ENCODE assay signal across 9 cellular contexts in genomic region chr19:10295305-10295846, GRCh38. TPM values are rescaled to one million over a fixed set of nuclear protein-coding genes. Genes with fewer than 3 reads are reported as not detected.
DNase-seq lines count a peak whose midpoint lies in the region; ATAC-seq and TF ChIP-seq lines count a peak whose summit lies in the region.
"Had no signal": no experiment of that assay in that cellular context is flagged by ENCODE, and none has a peak within 500 bp of the region (broad histone marks: within the 10 kb centered on the region; RNA-seq: fewer than 3 reads in every experiment).

No MANE protein-coding gene starts in this region.

- ATAC-seq in HG02571 (IDR thresholded peaks at IDR 0.05; ENCODE audit: unreplicated experiment) (peak; percentile 41), GM19351 (IDR thresholded peaks at IDR 0.05; ENCODE audit: unreplicated experiment) (no peak), omental fat pad (ENCODE audit: low FRiP score) (no peak)

- no peaks in the 10 kb centered on the region for H3K36me3 ChIP-seq in BLaER1
- H3K36me3 ChIP-seq in esophagus (ENCODE audit: control insufficient read depth in 2 of 2, insufficient read depth in 2 of 2, low read length in 1 of 2) = no peaks in the 10 kb centered on the region

- no peak overlapping the region for H3K27ac ChIP-seq in BLaER1
- no peak overlapping the region for H3K27ac ChIP-seq in esophagus (ENCODE audit: low read depth in 2 of 2, low read length in 1 of 2)
- peak overlapping the region in 2 of 21 experiments; percentile 10 to 42 for H3K27ac ChIP-seq in skin epidermis
- H3K27ac ChIP-seq: epithelial cell of prostate had no signal

- peak overlapping the region; percentile 75 for H3K4me2 ChIP-seq in BLaER1

- peaks cover 57% of the 10 kb centered on the region for H4K20me1 ChIP-seq in BLaER1

- DNase-seq in activated CD4-positive, alpha-beta T cell treated with anti-CD3 and anti-CD28 coated beads for 48 hours = peak; percentile 66
- DNase-seq in DMS79 treated with DMSO at 0.1 percent for 48 hours (lab: John Stamatoyannopoulos, UW) (no peak), omental fat pad (ENCODE audit: low spot score) (no peak)

- H3K4me3 ChIP-seq in BLaER1 (peak overlapping the region; percentile 56), esophagus (ENCODE audit: low read depth in 1 of 2, low read length in 2 of 2) (peak overlapping the region; percentile 13 to 28), skin epidermis (peak overlapping the region; percentile 9 to 29 (median 17))

- peaks cover 13% of the 10 kb centered on the region for H3K9me3 ChIP-seq in BLaER1
- peaks cover 0 to 14% of the 10 kb centered on the region in 2 donors for H3K9me3 ChIP-seq in esophagus (ENCODE audit: control insufficient read depth in 2 of 2, insufficient read depth in 1 of 2, low read depth in 1 of 2, low read length in 1 of 2)

- WGBS in esophagus, 2 donors = 2 to 4% methylated on average over 48 of the region's 48 CpGs

- H3K4me1 ChIP-seq in BLaER1 (peaks cover 55% of the 10 kb centered on the region), esophagus (ENCODE audit: control insufficient read depth in 2 of 2, insufficient read depth in 2 of 2, low read length in 1 of 2) (peaks cover 6 to 42% of the 10 kb centered on the region in 2 donors)

- peaks cover 91% of the 10 kb centered on the region for H3K27me3 ChIP-seq in BLaER1
- peaks cover 0 to 10% of the 10 kb centered on the region in 2 donors for H3K27me3 ChIP-seq in esophagus (ENCODE audit: control insufficient read depth in 1 of 2, insufficient read depth in 2 of 2, low read length in 2 of 2)

- no peak for TF ChIP-seq CTCF in omental fat pad (IDR thresholded peaks at IDR 0.05)

- no peak overlapping the region for H3K9ac ChIP-seq in BLaER1

RNA-seq across cellular contexts. Expression of gene ICAM5, which starts 5.6 kb away (rescaled TPM):
- polyA plus RNA-seq in esophagus = under 1 TPM; 0.27 to 0.45 TPM
- total RNA-seq in omental fat pad = 1 to 10 TPM in 1 of 4 donors, under 1 TPM in 3; 0.31 to 1.1 (median 0.53) TPM

RNA-seq across cellular contexts. Expression of gene ICAM4, which starts 8.6 kb away (rescaled TPM):
- polyA plus RNA-seq in esophagus = under 1 TPM; 0.12 to 0.26 TPM
- 1 to 10 TPM in 3 of 4 donors, under 1 TPM in 1; 0.82 to 7.5 (median 2.0) TPM for total RNA-seq in omental fat pad

RNA-seq across cellular contexts. Expression of gene ZGLP1, which starts 14.2 kb away (rescaled TPM):
- polyA plus RNA-seq in esophagus = 1 to 10 TPM; 2.0 to 8.2 TPM
- total RNA-seq in omental fat pad = 1 to 10 TPM in 1 of 4 donors, under 1 TPM in 3; 0.19 to 2.4 (median 0.94) TPM

RNA-seq across cellular contexts. Expression of gene FDX2, which starts 20.4 kb away (rescaled TPM):
- polyA plus RNA-seq in esophagus = 10 to 100 TPM; 18.3 to 18.5 TPM
- total RNA-seq in omental fat pad = 10 to 100 TPM in 3 of 4 donors, 1 to 10 TPM in 1; 9.0 to 26.2 (median 17.8) TPM

RNA-seq across cellular contexts. Expression of gene ICAM1, which starts 24.5 kb away (rescaled TPM):
- 1 to 10 TPM; 4.8 to 8.8 TPM for polyA plus RNA-seq in esophagus
- total RNA-seq in omental fat pad = 100 to 1,000 TPM in 2 of 4 donors, 10 to 100 TPM in 2; 20.7 to 286 (median 81.0) TPM
